Comparison of ENCODE assay signal across 30 cellular contexts in the genomic region with DNA sequence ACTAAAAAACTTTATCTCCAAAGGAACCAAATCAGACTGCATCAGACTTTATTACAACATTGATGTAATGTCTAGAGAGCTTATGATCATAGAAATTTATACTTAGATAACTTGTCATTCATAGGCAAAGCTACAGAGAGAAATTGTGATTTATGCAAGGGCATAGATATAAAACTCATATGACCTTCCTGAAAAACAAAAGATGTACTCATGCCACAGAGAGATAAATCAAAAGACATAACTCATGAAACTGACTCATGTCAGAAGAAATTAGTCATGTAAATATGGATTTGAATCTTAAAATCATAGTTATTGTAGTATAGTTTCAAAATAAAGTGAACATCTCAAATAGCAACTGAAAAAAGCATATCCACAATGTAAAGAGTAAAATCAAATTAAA.
"Had no signal": no experiment of that assay in that cellular context is flagged by ENCODE, and none has a peak within 500 bp of the region (broad histone marks: within the 10 kb centered on the region; RNA-seq: fewer than 3 reads in every experiment).

No MANE protein-coding gene starts in this region.

- H3K4me3 Mint-ChIP-seq: activated CD4-positive, alpha-beta T cell treated with anti-CD3 and anti-CD28 coated beads, Interleukin-2, amount 10 ng/mL, durations not matched to agents 7 days and 5 days; activated CD8-positive, alpha-beta T cell treated with anti-CD3 and anti-CD28 coated beads for 36 hours; activated naive CD8-positive, alpha-beta T cell; activated T-cell treated with anti-CD3 and anti-CD28 coated beads, Interleukin-2, amount 50 U/mL, for 4 hours; mesothelial cell of epicardium; naive B cell; neural crest cell; stimulated activated memory B cell treated with anti-CD40 and anti-IgM and Interleukin-4, amounts not matched to agents 10 μg/mL and 1 μg/mL and 100 μg/mL, for 72 hours; stimulated activated naive CD8-positive, alpha-beta T cell treated with anti-CD3 and anti-CD28 coated beads, Interleukin-15, amount 100 ng/mL, for 72 hours had no signal

- H3K27ac Mint-ChIP-seq: activated CD4-positive, alpha-beta T cell treated with anti-CD3 and anti-CD28 coated beads, Interleukin-2, amount 10 ng/mL, durations not matched to agents 7 days and 5 days; activated CD8-positive, alpha-beta T cell treated with anti-CD3 and anti-CD28 coated beads for 36 hours; activated naive CD8-positive, alpha-beta T cell; mesothelial cell of epicardium; naive B cell; stimulated activated memory B cell treated with anti-CD40 and anti-IgM and Interleukin-4, amounts not matched to agents 10 μg/mL and 1 μg/mL and 100 μg/mL, for 72 hours; stimulated activated naive CD8-positive, alpha-beta T cell treated with anti-CD3 and anti-CD28 coated beads, Interleukin-15, amount 100 ng/mL, for 72 hours had no signal

- H3K79me2 ChIP-seq: hepatocyte had no signal

- H3K27me3 ChIP-seq: pancreas, sigmoid colon, thyroid gland had no signal

- H3K4me1 ChIP-seq: gastroesophageal sphincter, left ventricle myocardium inferior, pancreas, prostate gland, sigmoid colon, upper lobe of right lung had no signal

- ATAC-seq: activated CD8-positive, alpha-beta T cell treated with anti-CD3 and anti-CD28 coated beads for 36 hours; gastroesophageal sphincter; pancreas; stimulated activated memory B cell treated with anti-CD40 and anti-IgM and Interleukin-4, amounts not matched to agents 10 μg/mL and 1 μg/mL and 100 μg/mL, for 72 hours; stimulated activated naive CD8-positive, alpha-beta T cell treated with anti-CD3 and anti-CD28 coated beads, Interleukin-15, amount 100 ng/mL, for 72 hours; upper lobe of right lung had no signal

- H3K36me3 Mint-ChIP-seq: activated naive CD8-positive, alpha-beta T cell; mesothelial cell of epicardium; naive B cell; stimulated activated memory B cell treated with anti-CD40 and anti-IgM and Interleukin-4, amounts not matched to agents 10 μg/mL and 1 μg/mL and 100 μg/mL, for 72 hours had no signal

- H3K4me2 ChIP-seq: hepatocyte had no signal

- H3K27ac ChIP-seq: gastroesophageal sphincter, hepatocyte, left ventricle myocardium inferior, pancreas, prostate gland, sigmoid colon, thyroid gland, upper lobe of right lung had no signal

- H2AFZ ChIP-seq: hepatocyte had no signal

- H3K4me1 Mint-ChIP-seq: activated CD4-positive, alpha-beta T cell treated with anti-CD3 and anti-CD28 coated beads, Interleukin-2, amount 10 ng/mL, durations not matched to agents 7 days and 5 days; mesothelial cell of epicardium; naive B cell; neural crest cell; stimulated activated memory B cell treated with anti-CD40 and anti-IgM and Interleukin-4, amounts not matched to agents 10 μg/mL and 1 μg/mL and 100 μg/mL, for 72 hours; stimulated activated naive CD8-positive, alpha-beta T cell treated with anti-CD3 and anti-CD28 coated beads, Interleukin-15, amount 100 ng/mL, for 72 hours had no signal

- FAIRE-seq: colon, pancreas, small intestine had no signal

- H3K36me3 ChIP-seq: gastroesophageal sphincter, left ventricle myocardium inferior, pancreas, prostate gland, sigmoid colon, thyroid gland, upper lobe of right lung had no signal

- H3K4me3 ChIP-seq: gastroesophageal sphincter, hepatocyte, left ventricle myocardium inferior, lung, pancreas, prostate gland, sigmoid colon, thyroid gland, upper lobe of right lung had no signal

- H3K9me3 ChIP-seq: left ventricle myocardium inferior, pancreas, prostate gland, thyroid gland, upper lobe of right lung had no signal

- DNase-seq: activated CD4-positive, alpha-beta T cell treated with anti-CD3 and anti-CD28 coated beads, Interleukin-2, amount 10 ng/mL, durations not matched to agents 7 days and 5 days; activated CD4-positive, CD25-positive, alpha-beta regulatory T cell treated with anti-CD3 and anti-CD28 coated beads, Interleukin-2, amount 50 U/mL, for 72 hours; activated CD8-positive, alpha-beta T cell treated with anti-CD3 and anti-CD28 coated beads for 36 hours; activated naive CD4-positive, alpha-beta T cell; activated T-cell treated with anti-CD3 and anti-CD28 coated beads, Interleukin-2, amount 50 U/mL, for 4 hours; anterior cingulate cortex; dermis blood vessel endothelial cell; effector CD4-positive, alpha-beta T cell; islet precursor cell; left ventricle myocardium inferior; naive B cell; nucleus accumbens; pancreas; sigmoid colon; small intestine; stimulated activated CD4-positive, alpha-beta T cell treated with anti-CD3 and anti-CD28 coated beads, Interleukin-4, amount 100 ng/mL, for 24 hours; stimulated activated naive CD8-positive, alpha-beta T cell treated with anti-CD3 and anti-CD28 coated beads, Interleukin-15, amount 100 ng/mL, for 72 hours; substantia nigra; T-helper 2 cell; thyroid gland; upper lobe of right lung had no signal

- H3K9me3 Mint-ChIP-seq: activated CD8-positive, alpha-beta T cell treated with anti-CD3 and anti-CD28 coated beads for 36 hours; activated T-cell treated with anti-CD3 and anti-CD28 coated beads, Interleukin-2, amount 50 U/mL, for 4 hours; mesothelial cell of epicardium; neural crest cell had no signal
